In genomic region chr1:32250893-32251716, GRCh38 we compare ENCODE assay signal across 8 cellular contexts. TPM values are rescaled to one million over a fixed set of nuclear protein-coding genes. Genes with fewer than 3 reads are reported as not detected.
A peak's percentile ranks its signal among the peaks of the same experiment; 100 is the strongest.
DNase-seq lines count a peak whose midpoint lies in the region; ATAC-seq and TF ChIP-seq lines count a peak whose summit lies in the region.

Gene LCK, plus strand, starts transcription at chr1:32251265. Its CDS starts 23,065 bp downstream, at chr1:32274330.

- H3K4me1 ChIP-seq in heart right ventricle = peaks cover 8 to 74% (median 66%) of the 10 kb centered on the region in 9 donors
- H3K4me1 ChIP-seq in upper lobe of right lung = peaks cover 37% of the 10 kb centered on the region

- no peak for ATAC-seq in heart right ventricle
- ATAC-seq in Right ventricle myocardium inferior = no peak
- peak; percentile 13 to 28 (median 24) for ATAC-seq in natural killer cell
- no peak for ATAC-seq in upper lobe of right lung

- intact Hi-C loops in heart right ventricle (cut with DNase I) (no loop called here), Right ventricle myocardium inferior (cut with DNase I) (loop anchor here (5.0 kb wide), 1 partner anchor 61 kb away; no protein-coding TSS in a partner anchor), natural killer cell (cut with micrococcal nuclease) (loop anchor here (2.0 to 5.0 kb wide), 3 partner anchors 14 to 40 kb away; no protein-coding TSS in a partner anchor), upper lobe of right lung (cut with DNase I) (no loop called here)

- H3K4me3 ChIP-seq in heart right ventricle = peak within 1 kb of the TSS in 1 of 10 donors; percentile 54
- peak within 1 kb of the TSS; percentile 40 for H3K4me3 ChIP-seq in upper lobe of right lung
- no peak within 1 kb of the TSS for H3K4me3 ChIP-seq in brain microvascular endothelial cell (ENCODE audit: low read depth, low read length)

- peak within 1 kb of the TSS; percentile 93 to 96 for H3K27ac Mint-ChIP-seq in natural killer cell

- H3K27ac ChIP-seq in heart right ventricle = peak within 1 kb of the TSS; percentile 51 to 94 (median 89)
- peak within 1 kb of the TSS; percentile 75 for H3K27ac ChIP-seq in upper lobe of right lung
- no peak within 1 kb of the TSS for H3K27ac ChIP-seq in brain microvascular endothelial cell

- H3K9me3 ChIP-seq in heart right ventricle (no peaks in the 10 kb centered on the region), upper lobe of right lung (no peaks in the 10 kb centered on the region)

- DNase-seq in heart right ventricle (peak in 1 of 2 donors; percentile 20), Right ventricle myocardium inferior (ENCODE audit: missing footprints) (no peak), natural killer cell (peak; percentile 56), upper lobe of right lung (no peak), brain microvascular endothelial cell (no peak), MV-4-11 (lab: John Stamatoyannopoulos, UW) (no peak), OCI-M1 (lab: John Stamatoyannopoulos, UW) (no peak)
- peak; percentile 52 for DNase-seq in activated T-helper 9 cell treated with anti-CD3 and anti-CD28 coated beads, Interleukin-2, amount 50 U/mL, for 16 hours (ENCODE audit: low read depth)

- no peaks in the 10 kb centered on the region for H3K9me3 Mint-ChIP-seq in natural killer cell

- 70 to 72% methylated on average over 25 of the region's 25 CpGs for WGBS in heart right ventricle, 2 donors

- TF ChIP-seq CTCF in heart right ventricle (IDR thresholded peaks at IDR 0.05) (no peak), natural killer cell (IDR thresholded peaks at IDR 0.05) (no peak), upper lobe of right lung (IDR thresholded peaks at IDR 0.05) (no peak), brain microvascular endothelial cell (IDR thresholded peaks at IDR 0.05; ENCODE audit: low read depth, low read length, missing control alignments) (no peak)

- no peaks in the 10 kb centered on the region for H3K27me3 Mint-ChIP-seq in natural killer cell (ENCODE audit: low read depth in 2 of 2)

- H3K27me3 ChIP-seq in heart right ventricle (no peaks in the 10 kb centered on the region), upper lobe of right lung (no peaks in the 10 kb centered on the region), brain microvascular endothelial cell (replicated peaks) (no peaks in the 10 kb centered on the region)

- no peaks in the 10 kb centered on the region for H3K36me3 Mint-ChIP-seq in natural killer cell

- H3K4me3 Mint-ChIP-seq in natural killer cell = peak within 1 kb of the TSS; percentile 100

- in situ Hi-C loops in brain microvascular endothelial cell (cut with HindIII; ENCODE audit: low pct_ligation_motif_present, low sequenced_read_pairs) = no loop called here

- peaks cover 61 to 78% of the 10 kb centered on the region in 2 donors for H3K4me1 Mint-ChIP-seq in natural killer cell

- no peaks in the 10 kb centered on the region for H3K36me3 ChIP-seq in heart right ventricle
- H3K36me3 ChIP-seq in upper lobe of right lung = no peaks in the 10 kb centered on the region
- H3K36me3 ChIP-seq in brain microvascular endothelial cell (replicated peaks) = no peaks in the 10 kb centered on the region

RNA-seq across cellular contexts. Expression of gene LCK, which starts in this region (rescaled TPM):
- total RNA-seq in heart right ventricle = 1 to 10 TPM in 4 of 10 donors, under 1 TPM in 6; 0.25 to 7.1 (median 0.86) TPM
- under 1 TPM; 0.29 to 0.39 TPM for polyA plus RNA-seq in heart right ventricle
- total RNA-seq in Right ventricle myocardium inferior = 0.57 TPM
- 100 to 1,000 TPM; 180 to 227 (median 215) TPM for total RNA-seq in natural killer cell
- total RNA-seq in upper lobe of right lung = 8.3 TPM

Comparison
In these comparisons a context has a peak if more than half of its experiments do, and no peak if none do; other contexts are left out.
1. RNA of gene LCK (total RNA-seq): 180 to 227 TPM in natural killer cell; 8.3 TPM in upper lobe of right lung (single experiment), 0.25 to 7.1 TPM in heart right ventricle and 0.57 TPM in Right ventricle myocardium inferior (single experiment); every median in the first group is over 10 times any median in the second.
2. intact Hi-C loops: an anchor here in Right ventricle myocardium inferior (5.0 kb wide) and natural killer cell (2.0 to 5.0 kb wide); none called in heart right ventricle and upper lobe of right lung.
3. ATAC-seq: peak in natural killer cell (3 of 3); none in heart right ventricle (0 of 8), Right ventricle myocardium inferior (single experiment) and upper lobe of right lung (single experiment).
4. DNase-seq: peak in activated T-helper 9 cell treated with anti-CD3 and anti-CD28 coated beads, Interleukin-2, amount 50 U/mL, for 16 hours (single experiment) and natural killer cell (single experiment); none in Right ventricle myocardium inferior (single experiment), upper lobe of right lung (single experiment), brain microvascular endothelial cell (single experiment), MV-4-11 (single experiment) and OCI-M1 (single experiment).